In genomic region chr4:102564399-102564921, GRCh38 we compare ENCODE assay signal across 9 cellular contexts.
DNase-seq lines count a peak whose midpoint lies in the region; ATAC-seq and TF ChIP-seq lines count a peak whose summit lies in the region.
"Had no signal": no experiment of that assay in that cellular context is flagged by ENCODE, and none has a peak within 500 bp of the region (broad histone marks: within the 10 kb centered on the region; RNA-seq: fewer than 3 reads in every experiment).

No MANE protein-coding gene starts in this region.

- BruUV-seq in MCF 10A (replicated peaks; lab: Mats Ljungman, UMichigan) (no TSS peak), Calu3 (replicated peaks; lab: Mats Ljungman, UMichigan) (no TSS peak)

- H3K4me1 Mint-ChIP-seq in MCF 10A (ENCODE audit: insufficient read depth, unreplicated experiment) (peaks cover 11% of the 10 kb centered on the region), T-helper 17 cell (peaks cover 60% of the 10 kb centered on the region), Calu3 (ENCODE audit: low read depth, unreplicated experiment) (no peaks in the 10 kb centered on the region)
- H3K4me1 Mint-ChIP-seq in natural killer cell treated with Interleukin-12 subunit alpha and Interleukin-12 subunit beta and Interleukin-15 and Interleukin-18, amount 100 ng/mL, for 72 hours (ENCODE audit: low read depth in 2 of 2) = peaks cover 62 to 67% of the 10 kb centered on the region in 2 donors

- peaks cover 24% of the 10 kb centered on the region for H3K36me3 Mint-ChIP-seq in MCF 10A (ENCODE audit: insufficient read depth, unreplicated experiment)
- H3K36me3 Mint-ChIP-seq in T-helper 17 cell (ENCODE audit: low read depth) = peaks cover 7% of the 10 kb centered on the region
- H3K36me3 Mint-ChIP-seq in natural killer cell treated with Interleukin-12 subunit alpha and Interleukin-12 subunit beta and Interleukin-15 and Interleukin-18, amount 100 ng/mL, for 72 hours = peaks cover 17% of the 10 kb centered on the region
- no peaks in the 10 kb centered on the region for H3K36me3 Mint-ChIP-seq in Calu3 (ENCODE audit: insufficient read depth, unreplicated experiment)

- H3K4me1 ChIP-seq in breast epithelium = no peaks in the 10 kb centered on the region

- H3K4me3 Mint-ChIP-seq in MCF 10A (ENCODE audit: unreplicated experiment) = no peak overlapping the region
- H3K4me3 Mint-ChIP-seq in T-helper 17 cell = peak overlapping the region; percentile 8
- peak overlapping the region; percentile 65 for H3K4me3 Mint-ChIP-seq in natural killer cell treated with Interleukin-12 subunit alpha and Interleukin-12 subunit beta and Interleukin-15 and Interleukin-18, amount 100 ng/mL, for 72 hours
- no peak overlapping the region for H3K4me3 Mint-ChIP-seq in Calu3 (ENCODE audit: low read depth, unreplicated experiment)
- H3K4me3 Mint-ChIP-seq: activated naive CD8-positive, alpha-beta T cell treated with anti-CD3 and anti-CD28 coated beads, Interleukin-2, amount 10 ng/mL, durations not matched to agents 7 days and 5 days had no signal

- no peak overlapping the region for H3K27ac Mint-ChIP-seq in MCF 10A (ENCODE audit: low read depth, unreplicated experiment)
- H3K27ac Mint-ChIP-seq in T-helper 17 cell = peak overlapping the region; percentile 92
- H3K27ac Mint-ChIP-seq in natural killer cell treated with Interleukin-12 subunit alpha and Interleukin-12 subunit beta and Interleukin-15 and Interleukin-18, amount 100 ng/mL, for 72 hours = peak overlapping the region; percentile 68 to 79
- no peak overlapping the region for H3K27ac Mint-ChIP-seq in Calu3 (ENCODE audit: unreplicated experiment)

- H3K36me3 ChIP-seq in breast epithelium = no peaks in the 10 kb centered on the region

- POLR2A ChIA-PET in MCF 10A (lab: Yijun Ruan, JAX) = interaction anchor here (0.6 to 1.8 kb wide), 5 partner anchors 21 to 263 kb away, joined by 3 to 7 read pairs (median 3); no protein-coding TSS in a partner anchor

- no peaks in the 10 kb centered on the region for H3K27me3 ChIP-seq in breast epithelium

- intact Hi-C loops in MCF 10A (cut with micrococcal nuclease) = no loop called here
- intact Hi-C loops in breast epithelium (cut with DNase I; ENCODE audit: low total_unique reads) = loop anchor here (1.0 kb wide), 1 partner anchor 25 kb away; no protein-coding TSS in a partner anchor
- intact Hi-C loops in Calu3 (cut with micrococcal nuclease; ENCODE audit: unreplicated experiment) = no loop called here

- TF ChIP-seq CTCF in MCF 10A (IDR thresholded peaks at IDR 0.05; ENCODE audit: unreplicated experiment) = no peak
- no peak for TF ChIP-seq CTCF in breast epithelium (IDR thresholded peaks at IDR 0.05)
- TF ChIP-seq CTCF in Calu3 (IDR thresholded peaks at IDR 0.05; ENCODE audit: unreplicated experiment) = no peak

- H3K27me3 Mint-ChIP-seq in MCF 10A (ENCODE audit: insufficient read depth, unreplicated experiment) (no peaks in the 10 kb centered on the region), T-helper 17 cell (no peaks in the 10 kb centered on the region), Calu3 (ENCODE audit: unreplicated experiment) (no peaks in the 10 kb centered on the region)
- H3K27me3 Mint-ChIP-seq in natural killer cell treated with Interleukin-12 subunit alpha and Interleukin-12 subunit beta and Interleukin-15 and Interleukin-18, amount 100 ng/mL, for 72 hours = no peaks in the 10 kb centered on the region
- H3K27me3 Mint-ChIP-seq: activated naive CD8-positive, alpha-beta T cell treated with anti-CD3 and anti-CD28 coated beads, Interleukin-2, amount 10 ng/mL, durations not matched to agents 7 days and 5 days had no signal

- ATAC-seq in HG03025 (IDR thresholded peaks at IDR 0.05; ENCODE audit: low FRiP score, unreplicated experiment) (peak; percentile 77), T-helper 17 cell (peak; percentile 31)
- peak; percentile 70 to 82 for ATAC-seq in natural killer cell treated with Interleukin-12 subunit alpha and Interleukin-12 subunit beta and Interleukin-15 and Interleukin-18, amount 100 ng/mL, for 72 hours

- H3K4me3 ChIP-seq in breast epithelium = no peak overlapping the region

- no peak for TF ChIP-seq POLR2A in breast epithelium (IDR thresholded peaks at IDR 0.05)

- CTCF ChIA-PET in MCF 10A (lab: Yijun Ruan, JAX) = interaction anchor here (0.6 to 1.2 kb wide), 2 partner anchors 17 to 21 kb away, joined by 3 read pairs; no protein-coding TSS in a partner anchor
- CTCF ChIA-PET in Calu3 (lab: Charles Lee) = no interaction called here

- no peaks in the 10 kb centered on the region for H3K9me3 Mint-ChIP-seq in MCF 10A (ENCODE audit: unreplicated experiment)
- no peaks in the 10 kb centered on the region for H3K9me3 Mint-ChIP-seq in natural killer cell treated with Interleukin-12 subunit alpha and Interleukin-12 subunit beta and Interleukin-15 and Interleukin-18, amount 100 ng/mL, for 72 hours
- no peaks in the 10 kb centered on the region for H3K9me3 Mint-ChIP-seq in Calu3 (ENCODE audit: low read depth, unreplicated experiment)
- H3K9me3 Mint-ChIP-seq: activated naive CD8-positive, alpha-beta T cell treated with anti-CD3 and anti-CD28 coated beads, Interleukin-2, amount 10 ng/mL, durations not matched to agents 7 days and 5 days had no signal

- DNase-seq in MCF 10A (ENCODE audit: unreplicated experiment) = peak; percentile 24
- no peak for DNase-seq in breast epithelium (ENCODE audit: low spot score in 2 of 2)
- no peak for DNase-seq in T-helper 17 cell
- DNase-seq in natural killer cell treated with Interleukin-12 subunit alpha and Interleukin-12 subunit beta and Interleukin-15 and Interleukin-18, amount 100 ng/mL, for 72 hours (ENCODE audit: low spot score) = peak; percentile 77
- DNase-seq in ureter (ENCODE audit: low spot score) = no peak
- no peak for DNase-seq in Calu3
- no peak for DNase-seq in UCSD-AML1 (lab: John Stamatoyannopoulos, UW; ENCODE audit: unreplicated experiment)
- DNase-seq: activated naive CD8-positive, alpha-beta T cell treated with anti-CD3 and anti-CD28 coated beads, Interleukin-2, amount 10 ng/mL, durations not matched to agents 7 days and 5 days had no signal

- no peak overlapping the region for H3K27ac ChIP-seq in breast epithelium

- H3K9me3 ChIP-seq in breast epithelium = no peaks in the 10 kb centered on the region
- H3K9me3 ChIP-seq in T-helper 17 cell (ENCODE audit: control insufficient read depth, low read length, poor library complexity, severe bottlenecking) = no peaks in the 10 kb centered on the region

Comparison
In these comparisons a context has a peak if more than half of its experiments do, and no peak if none do; other contexts are left out.
1. DNase-seq: peak in MCF 10A (single experiment) and natural killer cell treated with Interleukin-12 subunit alpha and Interleukin-12 subunit beta and Interleukin-15 and Interleukin-18, amount 100 ng/mL, for 72 hours (single experiment); none in breast epithelium (0 of 2), T-helper 17 cell (0 of 3), ureter (single experiment), Calu3 (single experiment) and UCSD-AML1 (single experiment).
2. H3K27ac Mint-ChIP-seq: peak in T-helper 17 cell (single experiment) and natural killer cell treated with Interleukin-12 subunit alpha and Interleukin-12 subunit beta and Interleukin-15 and Interleukin-18, amount 100 ng/mL, for 72 hours (2 of 2); none in MCF 10A (single experiment) and Calu3 (single experiment).
3. H3K4me3 Mint-ChIP-seq: peak in T-helper 17 cell (single experiment) and natural killer cell treated with Interleukin-12 subunit alpha and Interleukin-12 subunit beta and Interleukin-15 and Interleukin-18, amount 100 ng/mL, for 72 hours (single experiment); none in MCF 10A (single experiment) and Calu3 (single experiment).
4. Peak in every context shown above with its lines, with median percentiles within 50 percentile points of each other: ATAC-seq.